In genomic region chr6:82365011-82365751, GRCh38 we compare ENCODE assay signal across 7 cellular contexts. TPM values are rescaled to one million over a fixed set of nuclear protein-coding genes. Genes with fewer than 3 reads are reported as not detected.
A peak's percentile ranks its signal among the peaks of the same experiment; 100 is the strongest.
DNase-seq lines count a peak whose midpoint lies in the region; ATAC-seq and TF ChIP-seq lines count a peak whose summit lies in the region.

No MANE protein-coding gene starts in this region.

- TF ChIP-seq POLR2A in gastroesophageal sphincter (IDR thresholded peaks at IDR 0.05), result no peak

- H3K9me3 Mint-ChIP-seq in activated CD4-positive, alpha-beta memory T cell treated with anti-CD3 and anti-CD28 coated beads, Interleukin-2, amount 10 ng/mL, durations not matched to agents 7 days and 5 days, result no peaks in the 10 kb centered on the region

- peak overlapping the region; percentile 68 for H3K4me3 ChIP-seq in GM12865 (ENCODE audit: low read depth, low read length)
- peak overlapping the region; percentile 73 to 87 for H3K4me3 ChIP-seq in gastroesophageal sphincter
- peak overlapping the region; percentile 15 to 55 for H3K4me3 ChIP-seq in neutrophil (ENCODE audit: low read depth in 1 of 2, low read length in 1 of 2)

- TF ChIP-seq CTCF in GM12865 (IDR thresholded peaks at IDR 0.05; ENCODE audit: insufficient read depth, low read depth, low read length, missing control alignments) (no peak), gastroesophageal sphincter (IDR thresholded peaks at IDR 0.05) (peak in 3 of 4 experiments; percentile 23 to 43 (median 30)), neutrophil (IDR thresholded peaks at IDR 0.05) (no peak)

- H3K4me1 ChIP-seq in gastroesophageal sphincter, result peaks cover 0 to 71% (median 0%) of the 10 kb centered on the region in 3 donors
- H3K4me1 ChIP-seq in neutrophil (ENCODE audit: control insufficient read depth in 1 of 2, insufficient read depth in 1 of 2, low read depth in 1 of 2, low read length in 1 of 2), result peaks cover 8 to 20% of the 10 kb centered on the region in 2 experiments

- no peak for TF ChIP-seq EP300 in gastroesophageal sphincter (IDR thresholded peaks at IDR 0.05)

- H3K4me1 Mint-ChIP-seq in activated CD4-positive, alpha-beta memory T cell treated with anti-CD3 and anti-CD28 coated beads, Interleukin-2, amount 10 ng/mL, durations not matched to agents 7 days and 5 days, result peaks cover 23% of the 10 kb centered on the region

- CTCF ChIA-PET in activated CD4-positive, alpha-beta memory T cell treated with anti-CD3 and anti-CD28 coated beads, Interleukin-2, amount 10 ng/mL, durations not matched to agents 7 days and 5 days (lab: Charles Lee), result interaction anchor here (1.3 kb wide), 1 partner anchor 95 kb away, joined by 5 read pairs; no protein-coding TSS in a partner anchor

- H3K27ac Mint-ChIP-seq in activated CD4-positive, alpha-beta memory T cell treated with anti-CD3 and anti-CD28 coated beads, Interleukin-2, amount 10 ng/mL, durations not matched to agents 7 days and 5 days, result no peak overlapping the region

- peaks cover 58% of the 10 kb centered on the region for H3K27me3 Mint-ChIP-seq in activated CD4-positive, alpha-beta memory T cell treated with anti-CD3 and anti-CD28 coated beads, Interleukin-2, amount 10 ng/mL, durations not matched to agents 7 days and 5 days

- peak; percentile 26 for DNase-seq in GM12865 (ENCODE audit: low read depth)
- DNase-seq in activated CD4-positive, alpha-beta memory T cell treated with anti-CD3 and anti-CD28 coated beads, Interleukin-2, amount 10 ng/mL, durations not matched to agents 7 days and 5 days, result peak; percentile 16
- DNase-seq in pons (ENCODE audit: low spot score), result no peak

- WGBS in gastroesophageal sphincter (ENCODE audit: low coverage in 1 of 2), 2 donors, result 0% methylated on average over 10 of the region's 67 CpGs; no CpG with 5 or more reads in 1 of the 2 donors

- POLR2A ChIA-PET in activated CD4-positive, alpha-beta memory T cell treated with anti-CD3 and anti-CD28 coated beads, Interleukin-2, amount 10 ng/mL, durations not matched to agents 7 days and 5 days (lab: Charles Lee), result no interaction called here

- no peaks in the 10 kb centered on the region for H3K9me3 ChIP-seq in gastroesophageal sphincter
- H3K9me3 ChIP-seq in neutrophil, result no peaks in the 10 kb centered on the region

- H3K4me3 Mint-ChIP-seq in activated CD4-positive, alpha-beta memory T cell treated with anti-CD3 and anti-CD28 coated beads, Interleukin-2, amount 10 ng/mL, durations not matched to agents 7 days and 5 days, result peak overlapping the region; percentile 63

- peak; percentile 26 for ATAC-seq in HG02938 (IDR thresholded peaks at IDR 0.05; ENCODE audit: unreplicated experiment)
- peak; percentile 34 for ATAC-seq in gastroesophageal sphincter
- ATAC-seq in HG03108 (IDR thresholded peaks at IDR 0.05; ENCODE audit: unreplicated experiment), result no peak

- H3K36me3 ChIP-seq in gastroesophageal sphincter (no peaks in the 10 kb centered on the region), neutrophil (no peaks in the 10 kb centered on the region)

- H3K27me3 ChIP-seq in gastroesophageal sphincter, result no peaks in the 10 kb centered on the region
- peaks cover 97% of the 10 kb centered on the region for H3K27me3 ChIP-seq in neutrophil

- H3K27ac ChIP-seq in gastroesophageal sphincter (peak overlapping the region; percentile 70 to 97 (median 94)), neutrophil (no peak overlapping the region)

- H3K36me3 Mint-ChIP-seq in activated CD4-positive, alpha-beta memory T cell treated with anti-CD3 and anti-CD28 coated beads, Interleukin-2, amount 10 ng/mL, durations not matched to agents 7 days and 5 days (ENCODE audit: low read depth), result no peaks in the 10 kb centered on the region

RNA-seq across cellular contexts. Expression of gene TPBG, which starts 1.6 kb away (rescaled TPM):
- under 1 TPM; 0.10 to 0.18 TPM for total RNA-seq in activated CD4-positive, alpha-beta memory T cell treated with anti-CD3 and anti-CD28 coated beads, Interleukin-2, amount 10 ng/mL, durations not matched to agents 7 days and 5 days
- total RNA-seq in gastroesophageal sphincter, result 100 to 1,000 TPM in 1 of 4 donors, 10 to 100 TPM in 3; 23.3 to 126 (median 84.5) TPM

Comparison
In these comparisons a context has a peak if more than half of its experiments do, and no peak if none do; other contexts are left out.
1. CTCF ChIP-seq: peak in gastroesophageal sphincter (3 of 4); none in GM12865 (single experiment) and neutrophil (single experiment).
2. RNA of gene TPBG, which starts 1.6 kb away (total RNA-seq): 23.3 to 126 TPM in gastroesophageal sphincter; 0.10 to 0.18 TPM in activated CD4-positive, alpha-beta memory T cell treated with anti-CD3 and anti-CD28 coated beads, Interleukin-2, amount 10 ng/mL, durations not matched to agents 7 days and 5 days; every median in the first group is over 10 times any median in the second.
3. Peak in every context shown above with its lines, with median percentiles within 50 percentile points of each other: H3K4me3 ChIP-seq.